ENCODE assay signal across 2 cellular contexts in genomic region chr19:32404213-32404938, GRCh38.
TF ChIP-seq lines count a peak whose summit lies in the region.

No MANE protein-coding gene starts in this region.

TF ChIP-seq in A549, 52 proteins besides CTCF, POLR2A, EP300 and RAD21:
- TF ChIP-seq HMGXB4 (CRISPR knock-in tag; IDR thresholded peaks at IDR 0.05; ENCODE audit: borderline replicate concordance) = no peak
- 0 out of 2 replicates have a peak, but pooled peaks have one; percentile 38 for TF ChIP-seq FOSB (CRISPR knock-in tag; IDR thresholded peaks at IDR 0.05)
- no peak for TF ChIP-seq HOXA7 (CRISPR knock-in tag; IDR thresholded peaks at IDR 0.05)
- no peak for TF ChIP-seq JUNB (IDR thresholded peaks at IDR 0.05)
- TF ChIP-seq BHLHE40 (IDR thresholded peaks at IDR 0.05; ENCODE audit: low read depth, low read length) = no peak
- TF ChIP-seq GATA3 (IDR thresholded peaks at IDR 0.05; ENCODE audit: borderline replicate concordance) = no peak
- 0 out of 3 replicates have a peak, but pooled peaks have one; percentile 51 for TF ChIP-seq BCL3 (IDR thresholded peaks at IDR 0.05)
- TF ChIP-seq HOXB5 (CRISPR knock-in tag; IDR thresholded peaks at IDR 0.05) = no peak
- no peak for TF ChIP-seq CBX8 (IDR thresholded peaks at IDR 0.05)
- no peak for TF ChIP-seq SREBF2 (IDR thresholded peaks at IDR 0.05)

TF ChIP-seq in K562, 482 proteins besides CTCF, POLR2A, EP300 and RAD21:
- no peak for TF ChIP-seq HDAC1 (IDR thresholded peaks at IDR 0.05)
- no peak for TF ChIP-seq ZNF764 (CRISPR knock-in tag; IDR thresholded peaks at IDR 0.05; ENCODE audit: low read depth)
- TF ChIP-seq TARDBP (IDR thresholded peaks at IDR 0.05) = no peak
- TF ChIP-seq CBX3 (IDR thresholded peaks at IDR 0.05; ENCODE audit: borderline replicate concordance in 1 of 2, low read length in 2 of 2) = no peak
- TF ChIP-seq BRD9 (IDR thresholded peaks at IDR 0.05; ENCODE audit: low read depth, partially characterized antibody) = no peak
- TF ChIP-seq ARID2 (IDR thresholded peaks at IDR 0.05) = no peak
- no peak for TF ChIP-seq HDAC8 (tag; IDR thresholded peaks at IDR 0.05)
- no peak for TF ChIP-seq ZNF347 (CRISPR knock-in tag; IDR thresholded peaks at IDR 0.05; ENCODE audit: low read depth)
- TF ChIP-seq ELF2 (CRISPR knock-in tag; IDR thresholded peaks at IDR 0.05) = no peak
- TF ChIP-seq HMGXB4 (CRISPR knock-in tag; IDR thresholded peaks at IDR 0.05) = no peak
- peak in 1 of 2 experiments; percentile 42; a peak in 2 of 4 replicates for TF ChIP-seq KDM1A (IDR thresholded peaks at IDR 0.05)
- no peak for TF ChIP-seq ZNF239 (CRISPR knock-in tag; IDR thresholded peaks at IDR 0.05)
- no peak for TF ChIP-seq MNT (conservative IDR thresholded peaks at IDR 0.05)
- TF ChIP-seq ZNF316 (IDR thresholded peaks at IDR 0.05) = 0 out of 2 replicates have a peak, but pooled peaks have one; percentile 15
- no peak for TF ChIP-seq PTBP1 (IDR thresholded peaks at IDR 0.05; ENCODE audit: low read depth, low read length)
- TF ChIP-seq KAT7 (CRISPR knock-in tag; IDR thresholded peaks at IDR 0.05; ENCODE audit: borderline replicate concordance) = no peak
- TF ChIP-seq STAT5A (IDR thresholded peaks at IDR 0.05; ENCODE audit: borderline replicate concordance, low read length) = no peak
- no peak for TF ChIP-seq HNRNPK (IDR thresholded peaks at IDR 0.05; ENCODE audit: low read depth, low read length, poor library complexity, severe bottlenecking)
- TF ChIP-seq UBTF (IDR thresholded peaks at IDR 0.05; ENCODE audit: borderline replicate concordance in 1 of 2, low read depth in 2 of 2, low read length in 2 of 2) = 0 out of 4 replicates have a peak, but pooled peaks of 1 of the 2 experiments have one; percentile 19
- peak; percentile 19; the same call in 1 of the 2 replicates for TF ChIP-seq CEBPB (tag; IDR thresholded peaks at IDR 0.05)
- peak; percentile 77; the same call in 1 of the 2 replicates for TF ChIP-seq BCOR (IDR thresholded peaks at IDR 0.05)
- no peak for TF ChIP-seq FUS (optimal IDR thresholded peaks at IDR 0.05; ENCODE audit: low read depth, low read length)
- TF ChIP-seq NCOA4 (IDR thresholded peaks at IDR 0.05; ENCODE audit: partially characterized antibody) = no peak
- no peak for TF ChIP-seq ZNF24 (IDR thresholded peaks at IDR 0.05)
- no peak for TF ChIP-seq BCL6 (CRISPR knock-in tag; IDR thresholded peaks at IDR 0.05)
